In the genomic region with DNA sequence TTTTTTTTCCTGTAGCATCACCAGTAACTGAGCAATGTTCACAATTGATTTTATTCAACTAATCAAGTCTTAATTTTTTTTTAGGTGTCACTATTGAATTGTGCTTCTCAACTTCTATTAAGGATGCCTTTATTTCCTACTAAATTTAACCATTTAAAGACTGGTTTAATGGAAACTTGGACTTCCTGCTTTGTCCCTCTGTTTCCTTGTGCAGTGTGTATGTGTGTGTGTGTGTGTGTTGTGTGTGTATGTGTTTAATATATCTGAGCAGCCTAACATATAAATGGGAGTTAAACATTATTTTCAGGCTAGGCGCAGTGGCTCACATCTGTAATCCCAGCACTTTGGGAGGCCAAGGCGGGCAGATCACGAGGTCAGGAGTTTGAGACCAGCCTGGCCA, we compare ENCODE assay signal across 11 cellular contexts. TPM values are rescaled to one million over a fixed set of nuclear protein-coding genes. Genes with fewer than 3 reads are reported as not detected.
A peak's percentile ranks its signal among the peaks of the same experiment; 100 is the strongest.
DNase-seq lines count a peak whose midpoint lies in the region; ATAC-seq and TF ChIP-seq lines count a peak whose summit lies in the region.
"Had no signal": no experiment of that assay in that cellular context is flagged by ENCODE, and none has a peak within 500 bp of the region (broad histone marks: within the 10 kb centered on the region; RNA-seq: fewer than 3 reads in every experiment).

No MANE protein-coding gene starts in this region.

- H3K4me3 ChIP-seq in adrenal gland (no peak overlapping the region), mesenchymal stem cell (ENCODE audit: insufficient read depth in 1 of 2, low read depth in 1 of 2, low read length in 2 of 2) (peak overlapping the region in 1 of 2 experiments; percentile 85), transverse colon (no peak overlapping the region)
- H3K4me3 ChIP-seq: suprapubic skin had no signal

- in situ Hi-C loops in transverse colon (cut with MboI; ENCODE audit: low pct_ligation_motif_present in 1 of 4, low pct_unique_long_range_greater_than_20kb in 1 of 4, low sequenced_read_pairs in 3 of 4), result no loop called here

- no peak overlapping the region for H2BK12ac ChIP-seq in mesenchymal stem cell (ENCODE audit: low read length in 2 of 2)

- TF ChIP-seq CTCF in adrenal gland (IDR thresholded peaks at IDR 0.05) (no peak), transverse colon (IDR thresholded peaks at IDR 0.05) (no peak)

- H3K14ac ChIP-seq in mesenchymal stem cell (ENCODE audit: low read length in 2 of 2), result no peak overlapping the region

- no peak overlapping the region for H2BK5ac ChIP-seq in mesenchymal stem cell (ENCODE audit: low read depth, low read length, poor library complexity, severe bottlenecking)

- CTCF ChIA-PET in activated naive CD4-positive, alpha-beta T cell treated with anti-CD3 and anti-CD28 coated beads, Interleukin-2, amount 10 ng/mL, durations not matched to agents 7 days and 5 days (lab: Charles Lee), result no interaction called here

- H3K9ac ChIP-seq in mesenchymal stem cell (ENCODE audit: low read length), result peak overlapping the region; percentile 93

- intact Hi-C loops in adrenal gland (cut with DNase I) (no loop called here), transverse colon (cut with DNase I; ENCODE audit: low total_unique reads) (no loop called here)

- no peak overlapping the region for H3K4me2 ChIP-seq in mesenchymal stem cell (ENCODE audit: low read length, poor library complexity, severe bottlenecking)

- H3K27me3 Mint-ChIP-seq in activated naive CD4-positive, alpha-beta T cell treated with anti-CD3 and anti-CD28 coated beads, Interleukin-2, amount 10 ng/mL, durations not matched to agents 7 days and 5 days, result peaks cover 40% of the 10 kb centered on the region
- peaks cover 0 to 5% of the 10 kb centered on the region in 2 donors for H3K27me3 Mint-ChIP-seq in stimulated activated naive B cell treated with anti-CD40 and anti-IgM and Interleukin-4, amounts not matched to agents 10 μg/mL and 1 μg/mL and 100 μg/mL, for 72 hours

- TF ChIP-seq EP300 in transverse colon (IDR thresholded peaks at IDR 0.05; ENCODE audit: low read depth), result no peak

- peaks cover 12% of the 10 kb centered on the region for H3K79me1 ChIP-seq in mesenchymal stem cell (replicated peaks; ENCODE audit: low read length, poor library complexity, severe bottlenecking)

- no peak overlapping the region for H2BK120ac ChIP-seq in mesenchymal stem cell (ENCODE audit: low read depth, low read length)

- no peak overlapping the region for H2AK5ac ChIP-seq in mesenchymal stem cell (ENCODE audit: low read length, severe bottlenecking)

- H3K4me1 Mint-ChIP-seq in activated naive CD4-positive, alpha-beta T cell treated with anti-CD3 and anti-CD28 coated beads, Interleukin-2, amount 10 ng/mL, durations not matched to agents 7 days and 5 days, result peaks cover 21% of the 10 kb centered on the region
- H3K4me1 Mint-ChIP-seq in stimulated activated naive B cell treated with anti-CD40 and anti-IgM and Interleukin-4, amounts not matched to agents 10 μg/mL and 1 μg/mL and 100 μg/mL, for 72 hours, result peaks cover 11 to 30% of the 10 kb centered on the region in 2 donors

- H4K8ac ChIP-seq in mesenchymal stem cell (ENCODE audit: low read length), result no peak overlapping the region

- peaks cover 9% of the 10 kb centered on the region for H3K36me3 Mint-ChIP-seq in activated naive CD4-positive, alpha-beta T cell treated with anti-CD3 and anti-CD28 coated beads, Interleukin-2, amount 10 ng/mL, durations not matched to agents 7 days and 5 days
- H3K36me3 Mint-ChIP-seq in stimulated activated naive B cell treated with anti-CD40 and anti-IgM and Interleukin-4, amounts not matched to agents 10 μg/mL and 1 μg/mL and 100 μg/mL, for 72 hours, result peaks cover 0 to 4% of the 10 kb centered on the region in 2 donors

- no peak overlapping the region for H3K27ac Mint-ChIP-seq in activated naive CD4-positive, alpha-beta T cell treated with anti-CD3 and anti-CD28 coated beads, Interleukin-2, amount 10 ng/mL, durations not matched to agents 7 days and 5 days
- no peak overlapping the region for H3K27ac Mint-ChIP-seq in stimulated activated naive B cell treated with anti-CD40 and anti-IgM and Interleukin-4, amounts not matched to agents 10 μg/mL and 1 μg/mL and 100 μg/mL, for 72 hours

- H3K27me3 ChIP-seq in adrenal gland (no peaks in the 10 kb centered on the region), mesenchymal stem cell (ENCODE audit: control insufficient read depth in 1 of 2, insufficient read depth in 1 of 2, low read length in 2 of 2) (no peaks in the 10 kb centered on the region), transverse colon (no peaks in the 10 kb centered on the region)
- H3K27me3 ChIP-seq: foreskin keratinocyte, suprapubic skin had no signal

- H3K4ac ChIP-seq in mesenchymal stem cell (ENCODE audit: low read depth in 1 of 2, low read length in 2 of 2), result no peak overlapping the region

- TF ChIP-seq POLR2A in adrenal gland (IDR thresholded peaks at IDR 0.05) (no peak), transverse colon (IDR thresholded peaks at IDR 0.05) (no peak)

- H4K91ac ChIP-seq in mesenchymal stem cell (ENCODE audit: low read length), result no peak overlapping the region

- DNase-seq in activated naive CD4-positive, alpha-beta T cell treated with anti-CD3 and anti-CD28 coated beads, Interleukin-2, amount 10 ng/mL, durations not matched to agents 7 days and 5 days, result no peak
- DNase-seq in activated naive CD4-positive, alpha-beta T cell treated with anti-CD3 and anti-CD28 coated beads, Interleukin-2, amount 50 U/mL, for 16 hours, result no peak
- DNase-seq in adrenal gland (peak in 2 of 7 donors; percentile 3 to 31), mesenchymal stem cell (peak; percentile 30), transverse colon (no peak), D341Med (ENCODE audit: low spot score) (no peak)
- DNase-seq in stimulated activated naive B cell treated with anti-CD40 and anti-IgM and Interleukin-4, amounts not matched to agents 10 μg/mL and 1 μg/mL and 100 μg/mL, for 72 hours, result no peak
- DNase-seq: foreskin keratinocyte, left colon had no signal

- no peak overlapping the region for H2AFZ ChIP-seq in mesenchymal stem cell (ENCODE audit: low read depth, low read length)

- no peak overlapping the region for H2BK15ac ChIP-seq in mesenchymal stem cell (ENCODE audit: low read depth, poor library complexity, severe bottlenecking)

- no peak for ATAC-seq in stimulated activated naive B cell treated with anti-CD40 and anti-IgM and Interleukin-4, amounts not matched to agents 10 μg/mL and 1 μg/mL and 100 μg/mL, for 72 hours (replicated peaks)
- no peak for ATAC-seq in HG02763 (IDR thresholded peaks at IDR 0.05; ENCODE audit: unreplicated experiment)
- ATAC-seq: foreskin keratinocyte, left colon had no signal

- H3K9me3 Mint-ChIP-seq in activated naive CD4-positive, alpha-beta T cell treated with anti-CD3 and anti-CD28 coated beads, Interleukin-2, amount 10 ng/mL, durations not matched to agents 7 days and 5 days, result peaks cover 6% of the 10 kb centered on the region
- H3K9me3 Mint-ChIP-seq in stimulated activated naive B cell treated with anti-CD40 and anti-IgM and Interleukin-4, amounts not matched to agents 10 μg/mL and 1 μg/mL and 100 μg/mL, for 72 hours, result no peaks in the 10 kb centered on the region

- no peak overlapping the region for H3K18ac ChIP-seq in mesenchymal stem cell (ENCODE audit: low read depth in 1 of 2, low read length in 2 of 2)

- H3K23ac ChIP-seq in mesenchymal stem cell (ENCODE audit: low read length in 2 of 2), result no peak overlapping the region

- H3K4me1 ChIP-seq in adrenal gland (replicated peaks in 1 of 2) (peaks cover 9 to 40% of the 10 kb centered on the region in 2 donors), mesenchymal stem cell (ENCODE audit: control insufficient read depth, insufficient read depth, low read depth, low read length) (peaks cover 9% of the 10 kb centered on the region), transverse colon (peaks cover 0 to 36% (median 15%) of the 10 kb centered on the region in 4 donors)
- H3K4me1 ChIP-seq: foreskin keratinocyte had no signal

- peak overlapping the region; percentile 8 for H3K4me3 Mint-ChIP-seq in activated naive CD4-positive, alpha-beta T cell treated with anti-CD3 and anti-CD28 coated beads, Interleukin-2, amount 10 ng/mL, durations not matched to agents 7 days and 5 days
- H3K4me3 Mint-ChIP-seq in stimulated activated naive B cell treated with anti-CD40 and anti-IgM and Interleukin-4, amounts not matched to agents 10 μg/mL and 1 μg/mL and 100 μg/mL, for 72 hours, result no peak overlapping the region

- H3K9me3 ChIP-seq in adrenal gland (replicated peaks in 1 of 3) (no peaks in the 10 kb centered on the region), mesenchymal stem cell (ENCODE audit: control insufficient read depth, low read length) (no peaks in the 10 kb centered on the region), transverse colon (no peaks in the 10 kb centered on the region)
- H3K9me3 ChIP-seq: suprapubic skin had no signal

- H3K27ac ChIP-seq in adrenal gland (peak overlapping the region in 3 of 5 donors; percentile 96 to 99 (median 98)), mesenchymal stem cell (ENCODE audit: low read length, poor library complexity, severe bottlenecking) (no peak overlapping the region), transverse colon (peak overlapping the region; percentile 97 to 99 (median 98))
- H3K27ac ChIP-seq: foreskin keratinocyte, suprapubic skin had no signal

- WGBS in adrenal gland, 4 donors, result 71 to 97% (median 84%) methylated on average over 3 of the region's 3 CpGs
- WGBS in mesenchymal stem cell, result 94% methylated on average over 3 of the region's 3 CpGs
- 69 to 78% methylated on average over 3 of the region's 3 CpGs for WGBS in transverse colon (ENCODE audit: low coverage in 1 of 2), 2 donors

- H3K36me3 ChIP-seq in adrenal gland (replicated peaks in 1 of 2) (no peaks in the 10 kb centered on the region), mesenchymal stem cell (ENCODE audit: control insufficient read depth in 1 of 2, insufficient read depth in 2 of 2, low read depth in 1 of 2, low read length in 2 of 2) (peaks cover 2 to 7% of the 10 kb centered on the region in 2 experiments), transverse colon (no peaks in the 10 kb centered on the region)
- H3K36me3 ChIP-seq: suprapubic skin had no signal

RNA-seq across cellular contexts. Expression of a gene that starts 1.8 kb away (rescaled TPM):
- 100 to 1,000 TPM; 161 to 258 (median 209) TPM for total RNA-seq in adrenal gland
- 100 to 1,000 TPM; 161 to 332 (median 229) TPM for polyA plus RNA-seq in adrenal gland
- polyA plus RNA-seq in mesenchymal stem cell (2013, experiment 1 of 2), result 173 TPM
- 171 TPM for polyA plus RNA-seq in mesenchymal stem cell (2013, experiment 2 of 2)
- 100 to 1,000 TPM; 134 to 276 (median 170) TPM for total RNA-seq in transverse colon

RNA-seq across cellular contexts. Expression of a gene that starts 30.1 kb away (rescaled TPM):
- total RNA-seq in adrenal gland (100 to 1,000 TPM; 133 to 200 (median 146) TPM), transverse colon (1 to 10 TPM in 3 of 4 donors, under 1 TPM in 1; 1.00 to 9.7 (median 7.2) TPM)
- polyA plus RNA-seq in adrenal gland, result 100 to 1,000 TPM; 100 to 177 (median 158) TPM
- 20.8 TPM for polyA plus RNA-seq in mesenchymal stem cell (2013, experiment 1 of 2)
- 21.0 TPM for polyA plus RNA-seq in mesenchymal stem cell (2013, experiment 2 of 2)

Comparison
In these comparisons a context has a peak if more than half of its experiments do, and no peak if none do; other contexts are left out.
1. RNA of a gene that starts 30.1 kb away (total RNA-seq): 133 to 200 TPM in adrenal gland; 1.00 to 9.7 TPM in transverse colon; every median in the first group is over 10 times any median in the second.